18 cellular contexts compared by ENCODE assay signal in the genomic region with DNA sequence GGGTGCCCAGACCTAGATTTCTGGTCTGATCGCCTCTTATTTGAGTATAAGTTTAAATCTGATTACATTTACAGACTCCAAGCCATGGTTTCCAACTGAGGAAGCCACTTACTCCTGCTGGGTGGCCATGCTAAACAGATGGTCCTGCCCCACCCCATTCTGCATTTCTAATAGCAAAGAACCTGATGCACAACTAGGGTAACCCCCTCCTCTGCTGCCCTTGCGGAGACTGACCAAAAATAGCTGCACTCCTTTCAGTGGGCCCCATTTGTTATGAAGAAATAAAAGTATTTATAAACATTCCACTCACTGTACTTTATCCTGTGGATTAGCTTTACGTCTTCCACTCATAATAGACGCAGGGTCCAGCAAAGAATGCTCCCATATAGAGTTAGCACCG. TPM values are rescaled to one million over a fixed set of nuclear protein-coding genes. Genes with fewer than 3 reads are reported as not detected.
DNase-seq lines count a peak whose midpoint lies in the region; TF ChIP-seq lines count a peak whose summit lies in the region.
"Had no signal": no experiment of that assay in that cellular context is flagged by ENCODE, and none has a peak within 500 bp of the region (broad histone marks: within the 10 kb centered on the region; RNA-seq: fewer than 3 reads in every experiment).

No MANE protein-coding gene starts in this region.

- H3K9me2 ChIP-seq in GM23248 (ENCODE audit: insufficient read depth) = no peaks in the 10 kb centered on the region

- intact Hi-C loops in esophagus muscularis mucosa (cut with DNase I) = no loop called here
- intact Hi-C loops in sigmoid colon (cut with DNase I) = no loop called here

- peak overlapping the region; percentile 76 for H3K27ac Mint-ChIP-seq in activated T-cell treated with anti-CD3 and anti-CD28 coated beads, Interleukin-2, amount 50 U/mL, for 24 hours
- H3K27ac Mint-ChIP-seq in HFFc6 = peak overlapping the region; percentile 69
- H3K27ac Mint-ChIP-seq: activated naive CD8-positive, alpha-beta T cell treated with anti-CD3 and anti-CD28 coated beads, Interleukin-2, amount 10 ng/mL, durations not matched to agents 7 days and 5 days had no signal

- H3K9me3 ChIP-seq in esophagus muscularis mucosa (no peaks in the 10 kb centered on the region), sigmoid colon (no peaks in the 10 kb centered on the region), GM23248 (ENCODE audit: low read depth) (no peaks in the 10 kb centered on the region)
- H3K9me3 ChIP-seq: body of pancreas, spleen had no signal

- no peaks in the 10 kb centered on the region for H3K27me3 Mint-ChIP-seq in activated T-cell treated with anti-CD3 and anti-CD28 coated beads, Interleukin-2, amount 50 U/mL, for 24 hours
- peaks cover 5% of the 10 kb centered on the region for H3K27me3 Mint-ChIP-seq in HFFc6 (ENCODE audit: insufficient read depth)
- H3K27me3 Mint-ChIP-seq: activated naive CD8-positive, alpha-beta T cell treated with anti-CD3 and anti-CD28 coated beads, Interleukin-2, amount 10 ng/mL, durations not matched to agents 7 days and 5 days; CD4-positive, CD25-positive, alpha-beta regulatory T cell had no signal

- no peak overlapping the region for H3K4me3 Mint-ChIP-seq in activated T-cell treated with anti-CD3 and anti-CD28 coated beads, Interleukin-2, amount 50 U/mL, for 24 hours
- H3K4me3 Mint-ChIP-seq in HFFc6 = no peak overlapping the region
- H3K4me3 Mint-ChIP-seq: activated naive CD8-positive, alpha-beta T cell treated with anti-CD3 and anti-CD28 coated beads, Interleukin-2, amount 10 ng/mL, durations not matched to agents 7 days and 5 days; natural killer cell had no signal

- no peaks in the 10 kb centered on the region for H3K27me3 ChIP-seq in esophagus muscularis mucosa
- H3K27me3 ChIP-seq in sigmoid colon = no peaks in the 10 kb centered on the region
- no peaks in the 10 kb centered on the region for H3K27me3 ChIP-seq in GM23248 (replicated peaks; ENCODE audit: insufficient read depth)
- H3K27me3 ChIP-seq: body of pancreas, spleen had no signal

- H3K9ac ChIP-seq in GM23248 = no peak overlapping the region
- H3K9ac ChIP-seq: KMS-11 had no signal

- peaks cover 13 to 72% (median 57%) of the 10 kb centered on the region in 4 donors for H3K36me3 ChIP-seq in esophagus muscularis mucosa
- peaks cover 10 to 72% (median 35%) of the 10 kb centered on the region in 4 donors for H3K36me3 ChIP-seq in sigmoid colon
- peaks cover 37% of the 10 kb centered on the region for H3K36me3 ChIP-seq in GM23248 (ENCODE audit: low read depth)

- peaks cover 69% of the 10 kb centered on the region for H3K4me1 Mint-ChIP-seq in activated T-cell treated with anti-CD3 and anti-CD28 coated beads, Interleukin-2, amount 50 U/mL, for 24 hours (ENCODE audit: low read depth)
- peaks cover 50% of the 10 kb centered on the region for H3K4me1 Mint-ChIP-seq in HFFc6 (ENCODE audit: low read depth)

- TF ChIP-seq CTCF in HFFc6 (IDR thresholded peaks at IDR 0.05) (no peak), esophagus muscularis mucosa (IDR thresholded peaks at IDR 0.05) (no peak), sigmoid colon (IDR thresholded peaks at IDR 0.05) (no peak)

- TF ChIP-seq EP300 in esophagus muscularis mucosa (IDR thresholded peaks at IDR 0.05) (no peak), sigmoid colon (IDR thresholded peaks at IDR 0.05) (no peak)

- H3K4me2 ChIP-seq in GM23248 (ENCODE audit: unreplicated experiment) = no peak overlapping the region
- H3K4me2 ChIP-seq: KMS-11 had no signal

- TF ChIP-seq POLR2A in esophagus muscularis mucosa (IDR thresholded peaks at IDR 0.05; ENCODE audit: low read depth) (no peak), sigmoid colon (IDR thresholded peaks at IDR 0.05) (no peak)

- in situ Hi-C loops in GM23248 (cut with MboI) = no loop called here

- peaks cover 3% of the 10 kb centered on the region; the same call in 1 of the 2 replicates for H3F3A ChIP-seq in GM23248 (ENCODE audit: insufficient read depth)

- H3K36me3 Mint-ChIP-seq in activated T-cell treated with anti-CD3 and anti-CD28 coated beads, Interleukin-2, amount 50 U/mL, for 24 hours (ENCODE audit: low read depth) = peaks cover 81% of the 10 kb centered on the region
- peaks cover 13% of the 10 kb centered on the region for H3K36me3 Mint-ChIP-seq in HFFc6 (ENCODE audit: low read depth)

- no peak for DNase-seq in activated T-cell treated with anti-CD3 and anti-CD28 coated beads, Interleukin-2, amount 50 U/mL, for 24 hours
- no peak for DNase-seq in activated T-cell treated with anti-CD3 and anti-CD28 coated beads for 4 hours
- no peak for DNase-seq in HFFc6
- DNase-seq in esophagus muscularis mucosa (ENCODE audit: extremely low spot score) = no peak
- no peak for DNase-seq in sigmoid colon
- no peak for DNase-seq in NOMO-1 treated with DMSO at 0.1 percent for 48 hours (lab: John Stamatoyannopoulos, UW; ENCODE audit: unreplicated experiment)
- DNase-seq in DMS153 treated with DMSO at 0.1 percent for 48 hours (lab: John Stamatoyannopoulos, UW; ENCODE audit: unreplicated experiment) = no peak
- no peak for DNase-seq in GM23248
- DNase-seq: ACHN; activated CD4-positive, alpha-beta T cell treated with anti-CD3 and anti-CD28 coated beads for 48 hours; activated naive CD8-positive, alpha-beta T cell treated with anti-CD3 and anti-CD28 coated beads, Interleukin-2, amount 10 ng/mL, durations not matched to agents 7 days and 5 days; body of pancreas; CD4-positive, CD25-positive, alpha-beta regulatory T cell; kidney; natural killer cell; spleen had no signal

- 45% methylated on average over 5 of the region's 5 CpGs for WGBS in esophagus muscularis mucosa
- WGBS in sigmoid colon, 2 donors = 75 to 85% methylated on average over 5 of the region's 5 CpGs
- WGBS in GM23248 (ENCODE audit: low coverage in 1 of 2, low lambda C conversion rate in 2 of 2, missing lambda C conversion rate in 2 of 2), 2 experiments = 85 to 87% methylated on average over 5 of the region's 5 CpGs

- peaks cover 22 to 45% (median 40%) of the 10 kb centered on the region in 4 donors for H3K4me1 ChIP-seq in esophagus muscularis mucosa
- H3K4me1 ChIP-seq in sigmoid colon = peaks cover 0 to 28% (median 21%) of the 10 kb centered on the region in 4 donors
- peaks cover 16% of the 10 kb centered on the region for H3K4me1 ChIP-seq in GM23248 (ENCODE audit: insufficient read depth)

- H3K79me2 ChIP-seq in GM23248 (ENCODE audit: insufficient read depth) = peaks cover 88% of the 10 kb centered on the region

- H3K4me3 ChIP-seq in esophagus muscularis mucosa (no peak overlapping the region), sigmoid colon (no peak overlapping the region), GM23248 (no peak overlapping the region)
- H3K4me3 ChIP-seq: body of pancreas, coronary artery, spleen had no signal

- H3K27ac ChIP-seq in esophagus muscularis mucosa (replicated peaks in 1 of 4) (peak overlapping the region in 3 of 4 donors; percentile 8 to 41 (median 22)), sigmoid colon (peak overlapping the region in 3 of 4 donors; percentile 7 to 39 (median 30)), GM23248 (no peak overlapping the region)
- H3K27ac ChIP-seq: coronary artery, KMS-11 had no signal

- no peaks in the 10 kb centered on the region for H3K9me3 Mint-ChIP-seq in activated T-cell treated with anti-CD3 and anti-CD28 coated beads, Interleukin-2, amount 50 U/mL, for 24 hours
- H3K9me3 Mint-ChIP-seq in HFFc6 = no peaks in the 10 kb centered on the region
- H3K9me3 Mint-ChIP-seq: activated naive CD8-positive, alpha-beta T cell treated with anti-CD3 and anti-CD28 coated beads, Interleukin-2, amount 10 ng/mL, durations not matched to agents 7 days and 5 days; CD4-positive, CD25-positive, alpha-beta regulatory T cell; natural killer cell had no signal

- H2AFZ ChIP-seq in GM23248 = no peak overlapping the region

- H4K20me1 ChIP-seq in GM23248 (ENCODE audit: insufficient read depth) = no peaks in the 10 kb centered on the region

RNA-seq across cellular contexts. Expression of a gene that starts 6.8 kb away (rescaled TPM):
- 10 to 100 TPM; 56.9 to 68.8 (median 64.9) TPM for total RNA-seq in HFFc6 (2021; fragmentation: NEBNext Ultra II Directional; extraction: Animal tissue kit (Norgen Biotek cat#: 25700))
- total RNA-seq in esophagus muscularis mucosa = 10 to 100 TPM; 28.7 to 46.5 (median 36.2) TPM
- 10 to 100 TPM; 26.7 to 54.6 (median 35.1) TPM for total RNA-seq in sigmoid colon
- polyA plus RNA-seq in sigmoid colon = 10 to 100 TPM in 1 of 3 donors, 1 to 10 TPM in 2; 6.0 to 25.2 (median 7.9) TPM
- total RNA-seq in GM23248 (2014; rRNA removed; shearing (Covaris generic)) = 23.4 and 26.4 TPM in 2 replicates
- polyA plus RNA-seq in GM23248 (2016; fragmentation: Nextera tagmentation; extraction: Ambion mirVana) = 42.1 TPM in 2 replicates

RNA-seq across cellular contexts. Expression of a gene that starts 9.8 kb away (rescaled TPM):
- total RNA-seq in HFFc6 (2021; fragmentation: NEBNext Ultra II Directional; extraction: Animal tissue kit (Norgen Biotek cat#: 25700)) = 100 to 1,000 TPM; 133 to 150 (median 146) TPM
- total RNA-seq in esophagus muscularis mucosa (100 to 1,000 TPM in 2 of 4 donors, 10 to 100 TPM in 2; 91.3 to 165 (median 124) TPM), sigmoid colon (10 to 100 TPM; 72.4 to 85.3 (median 76.0) TPM)
- polyA plus RNA-seq in sigmoid colon (10 to 100 TPM; 21.6 to 37.5 (median 31.3) TPM), GM23248 (2016; fragmentation: Nextera tagmentation; extraction: Ambion mirVana) (74.8 and 77.3 TPM in 2 replicates)
- total RNA-seq in GM23248 (2014; rRNA removed; shearing (Covaris generic)) = 237 and 241 TPM in 2 replicates

RNA-seq across cellular contexts. Expression of a gene that starts 58.9 kb away (rescaled TPM):
- 1 to 10 TPM; 4.2 to 5.8 (median 4.6) TPM for total RNA-seq in HFFc6 (2021; fragmentation: NEBNext Ultra II Directional; extraction: Animal tissue kit (Norgen Biotek cat#: 25700))
- total RNA-seq in esophagus muscularis mucosa (10 to 100 TPM; 13.6 to 14.7 (median 13.9) TPM), sigmoid colon (10 to 100 TPM in 3 of 4 donors, 1 to 10 TPM in 1; 9.6 to 20.1 (median 17.0) TPM)
- polyA plus RNA-seq in sigmoid colon (10 to 100 TPM in 1 of 3 donors, 1 to 10 TPM in 2; 3.0 to 11.3 (median 8.4) TPM), GM23248 (2016; fragmentation: Nextera tagmentation; extraction: Ambion mirVana) (8.5 and 12.3 TPM in 2 replicates)
- 21.2 and 29.7 TPM in 2 replicates for total RNA-seq in GM23248 (2014; rRNA removed; shearing (Covaris generic))
